ENCODE assay signal across 8 cellular contexts in genomic region chr17:29807520-29808361, GRCh38.
DNase-seq lines count a peak whose midpoint lies in the region; ATAC-seq, FAIRE-seq and TF ChIP-seq lines count a peak whose summit lies in the region.

No MANE protein-coding gene starts in this region.

- 67% methylated on average over 14 of the region's 14 CpGs for WGBS in SK-N-SH (ENCODE audit: low lambda C conversion rate)
- WGBS in ovary, 3 donors, result 71 to 73% (median 72%) methylated on average over 14 of the region's 14 CpGs

- POLR2A ChIA-PET in SK-N-SH (lab: Yijun Ruan, JAX), result interaction anchor here (1.0 kb wide), 1 partner anchor 124 kb away, joined by 4 read pairs; no protein-coding TSS in a partner anchor

- H3K4me2 ChIP-seq in SK-N-SH, result 0 out of 2 replicates have a peak overlapping the region, but pooled peaks have one; percentile 40

- H3K27me3 ChIP-seq in SK-N-SH (ENCODE audit: insufficient read depth) (no peaks in the 10 kb centered on the region), ovary (no peaks in the 10 kb centered on the region)

- H3K9me3 Mint-ChIP-seq in type B pancreatic cell, result no peaks in the 10 kb centered on the region

- ATAC-seq in HG02623 (IDR thresholded peaks at IDR 0.05; ENCODE audit: unreplicated experiment), result no peak

- no peaks in the 10 kb centered on the region for H3K4me1 Mint-ChIP-seq in type B pancreatic cell (ENCODE audit: unreplicated experiment)

- no peak for TF ChIP-seq POLR2A in ovary (IDR thresholded peaks at IDR 0.05)

- H3K27ac ChIP-seq in SK-N-SH (ENCODE audit: low read depth in 2 of 2, low read length in 1 of 2), result peak overlapping the region in 1 of 2 experiments; percentile 61; a peak in 2 of 4 replicates
- H3K27ac ChIP-seq in ovary, result no peak overlapping the region

- H3F3A ChIP-seq in SK-N-SH (replicated peaks; ENCODE audit: insufficient read depth), result peaks cover 15% of the 10 kb centered on the region

- DNase-seq in D721Med (ENCODE audit: insufficient read length, low spot score) (peak; percentile 22), KBM-7 (peak; percentile 75), SK-N-SH (peak; percentile 67), germinal center (ENCODE audit: low spot score) (peak; percentile 65), ovary (peak; percentile 37 to 71 (median 54)), type B pancreatic cell (ENCODE audit: extremely low spot score, unreplicated experiment) (no peak)
- DNase-seq in activated naive CD4-positive, alpha-beta T cell treated with Interleukin-2 at 50 U/mL for 16 hours, result peak; percentile 69

- H3K79me2 ChIP-seq in SK-N-SH (ENCODE audit: insufficient read depth), result no peaks in the 10 kb centered on the region; the same call in 1 of the 2 replicates

- peak; percentile 93 for TF ChIP-seq RAD21 in SK-N-SH (IDR thresholded peaks at IDR 0.05; ENCODE audit: low read length)

- no peak overlapping the region for H3K9ac ChIP-seq in SK-N-SH

- TF ChIP-seq EP300 in SK-N-SH (IDR thresholded peaks at IDR 0.05; ENCODE audit: borderline replicate concordance in 1 of 2, low read depth in 1 of 2, low read length in 1 of 2) (no peak), ovary (IDR thresholded peaks at IDR 0.05) (no peak)

- H3K36me3 Mint-ChIP-seq in type B pancreatic cell, result no peaks in the 10 kb centered on the region

- H3K4me1 ChIP-seq in SK-N-SH (ENCODE audit: control insufficient read depth in 1 of 2, insufficient read depth in 2 of 2, low read depth in 1 of 2, low read length in 1 of 2) (peaks cover 3 to 10% of the 10 kb centered on the region in 2 experiments; a peak in 3 of 4 replicates), ovary (ENCODE audit: insufficient read depth) (no peaks in the 10 kb centered on the region)

- CTCF ChIA-PET in SK-N-SH (lab: Yijun Ruan, JAX), result interaction anchor here (0.6 to 10.5 kb wide), 54 partner anchors 8 to 291 kb away, joined by 3 to 118 read pairs (median 4); partner anchors contain the start of gene SSH2

- peak; percentile 96 for TF ChIP-seq CTCF in D721Med (IDR thresholded peaks at IDR 0.05; ENCODE audit: insufficient read depth, missing control alignments)
- peak; percentile 85 for TF ChIP-seq CTCF in SK-N-SH (IDR thresholded peaks at IDR 0.05)
- peak; percentile 16 to 57 (median 33) for TF ChIP-seq CTCF in ovary (IDR thresholded peaks at IDR 0.05)
- peak; percentile 91 for TF ChIP-seq CTCF in type B pancreatic cell (conservative IDR thresholded peaks at IDR 0.05)

- in situ Hi-C loops in KBM-7 (cut with MboI; ENCODE audit: low pct_unique_long_range_greater_than_20kb, low sequenced_read_pairs), result loop anchor here (25.0 kb wide), 1 partner anchor 280 kb away; no protein-coding TSS in a partner anchor

- H3K4me3 ChIP-seq in SK-N-SH (ENCODE audit: low read depth in 2 of 2, low read length in 1 of 2) (no peak overlapping the region; a peak in 1 of 4 replicates), ovary (no peak overlapping the region)

- H3K36me3 ChIP-seq in SK-N-SH (replicated peaks in 1 of 2; ENCODE audit: control insufficient read depth in 1 of 2, insufficient read depth in 2 of 2, low read length in 1 of 2) (no peaks in the 10 kb centered on the region), ovary (no peaks in the 10 kb centered on the region)

- no peak overlapping the region for H2AFZ ChIP-seq in SK-N-SH (ENCODE audit: low read depth)

- no peaks in the 10 kb centered on the region for H3K27me3 Mint-ChIP-seq in type B pancreatic cell

- intact Hi-C loops in ovary (cut with DNase I), result loop anchor here (5.0 to 10.0 kb wide), 3 partner anchors 125 to 287 kb away; partner anchors contain the start of gene SSH2 (in 4 of the 4)

- FAIRE-seq in D721Med (lab: Jason Lieb, UNC), result no peak

- peak overlapping the region; percentile 22 for H3K27ac Mint-ChIP-seq in type B pancreatic cell

- H3K9me2 ChIP-seq in SK-N-SH, result no peaks in the 10 kb centered on the region

- H3K9me3 ChIP-seq in SK-N-SH, result no peaks in the 10 kb centered on the region
- no peaks in the 10 kb centered on the region for H3K9me3 ChIP-seq in ovary

- H4K20me1 ChIP-seq in SK-N-SH (ENCODE audit: insufficient read depth), result no peaks in the 10 kb centered on the region

- H3K4me3 Mint-ChIP-seq in type B pancreatic cell, result no peak overlapping the region

TF ChIP-seq in SK-N-SH, 30 proteins besides CTCF, POLR2A, EP300 and RAD21:
- peak; percentile 91 for TF ChIP-seq SMC3 (IDR thresholded peaks at IDR 0.05; ENCODE audit: low read depth, low read length)
- TF ChIP-seq TEAD4 (IDR thresholded peaks at IDR 0.05; ENCODE audit: borderline replicate concordance, insufficient read depth), result no peak

Comparison
In these comparisons a context has a peak if more than half of its experiments do, and no peak if none do; other contexts are left out.
1. CTCF ChIP-seq: peak in every context shown above with its lines; median percentile 96 in D721Med; 91 in type B pancreatic cell; 85 in SK-N-SH; 33 in ovary.